17 cellular contexts compared by ENCODE assay signal in genomic region chr2:144801325-144801724, GRCh38.
DNase-seq lines count a peak whose midpoint lies in the region; ATAC-seq and TF ChIP-seq lines count a peak whose summit lies in the region.
"Had no signal": no experiment of that assay in that cellular context is flagged by ENCODE, and none has a peak within 500 bp of the region (broad histone marks: within the 10 kb centered on the region; RNA-seq: fewer than 3 reads in every experiment).

No MANE protein-coding gene starts in this region.

- H3K9me2 ChIP-seq in PC-3 (replicated peaks; ENCODE audit: low read length): no peaks in the 10 kb centered on the region

- no CpG with 5 or more reads among the region's 1 CpG for WGBS in mesodermal cell (ENCODE audit: insufficient coverage in 2 of 2), 2 experiments

- no peak for ATAC-seq in PC-3
- ATAC-seq in GM18502 (IDR thresholded peaks at IDR 0.05; ENCODE audit: poor library complexity, unreplicated experiment): no peak
- ATAC-seq: A549 had no signal

- H3K36me3 ChIP-seq in ACC112 (ENCODE audit: insufficient read depth, low read length) (no peaks in the 10 kb centered on the region), PC-3 (ENCODE audit: low read depth, low read length) (no peaks in the 10 kb centered on the region), mesodermal cell (ENCODE audit: control insufficient read depth, insufficient read depth, low read length) (no peaks in the 10 kb centered on the region)

- intact Hi-C loops in PC-3 (cut with micrococcal nuclease): no loop called here

- BruUV-seq in PC-3 (replicated peaks; lab: Mats Ljungman, UMichigan): no TSS peak

- no peaks in the 10 kb centered on the region for H4K20me1 ChIP-seq in PC-3 (ENCODE audit: low read length)

- H3K4me3 ChIP-seq in ACC112 (ENCODE audit: low read depth, low read length) (no peak overlapping the region), PC-3 (ENCODE audit: low read length) (no peak overlapping the region), mesodermal cell (ENCODE audit: extremely low read depth, insufficient read depth, low read length, poor library complexity, severe bottlenecking) (no peak overlapping the region)
- H3K4me3 ChIP-seq: A549 had no signal

- H3K27me3 ChIP-seq in ACC112 (ENCODE audit: insufficient read depth, low read length) (no peaks in the 10 kb centered on the region), PC-3 (ENCODE audit: low read length) (no peaks in the 10 kb centered on the region)

- no peak overlapping the region for H3K9ac ChIP-seq in PC-3 (ENCODE audit: low read length)

- H3K27ac ChIP-seq in ACC112 (ENCODE audit: low read depth, low read length) (peak overlapping the region; percentile 40; the same call in 1 of the 2 replicates), PC-3 (ENCODE audit: low read length) (no peak overlapping the region), mesodermal cell (ENCODE audit: low read depth, low read length, severe bottlenecking) (peak overlapping the region; percentile 84)
- H3K27ac ChIP-seq: A549 had no signal

- no peak overlapping the region for H3K4me2 ChIP-seq in PC-3 (ENCODE audit: low read length)
- H3K4me2 ChIP-seq: A549 had no signal

- CTCF ChIA-PET in PC-3 (lab: Charles Lee): no interaction called here

- no peak for DNase-seq in PC-3
- peak; percentile 1 for DNase-seq in dermis blood vessel endothelial cell
- no peak for DNase-seq in cerebellum (ENCODE audit: low spot score)
- no peak for DNase-seq in NOMO-1 treated with DMSO at 0.1 percent for 48 hours (lab: John Stamatoyannopoulos, UW; ENCODE audit: unreplicated experiment)
- no peak for DNase-seq in NCI-H2227 treated with DMSO at 0.1 percent for 48 hours (lab: John Stamatoyannopoulos, UW)
- DNase-seq: C1 segment of cervical spinal cord, GF-D8, H7, KG1, NCI-H1436 treated with DMSO at 0.1 percent for 48 hours, NCI-H2029 treated with DMSO at 0.1 percent for 48 hours, NCI-H524 treated with DMSO at 0.1 percent for 48 hours, SHP77 had no signal

- H3K9me3 ChIP-seq in PC-3 (ENCODE audit: low read length): no peaks in the 10 kb centered on the region
- H3K9me3 ChIP-seq in mesodermal cell (ENCODE audit: control insufficient read depth, low read length): no peaks in the 10 kb centered on the region
- H3K9me3 ChIP-seq: A549 had no signal

- H2AFZ ChIP-seq in ACC112 (ENCODE audit: low read length, unreplicated experiment): peak overlapping the region; percentile 45
- H2AFZ ChIP-seq in PC-3 (ENCODE audit: low read length): peak overlapping the region; percentile 66

- TF ChIP-seq CTCF in PC-3 (conservative IDR thresholded peaks at IDR 0.05; ENCODE audit: low read depth, low read length): no peak

- POLR2A ChIA-PET in PC-3 (lab: Charles Lee; ENCODE audit: unreplicated experiment): no interaction called here

- no peaks in the 10 kb centered on the region for H3F3A ChIP-seq in PC-3 (ENCODE audit: low read length, unreplicated experiment)

- H3K4me1 ChIP-seq in ACC112 (ENCODE audit: control insufficient read depth, insufficient read depth, low read length, unreplicated experiment): peaks cover 11% of the 10 kb centered on the region
- peaks cover 7% of the 10 kb centered on the region for H3K4me1 ChIP-seq in PC-3 (ENCODE audit: insufficient read depth, low read length)
- peaks cover 21% of the 10 kb centered on the region for H3K4me1 ChIP-seq in mesodermal cell (ENCODE audit: control insufficient read depth, insufficient read depth, low read length, poor library complexity, severe bottlenecking)
- H3K4me1 ChIP-seq: A549 had no signal

- H3K79me2 ChIP-seq in ACC112 (ENCODE audit: control insufficient read depth, insufficient read depth, low read length, unreplicated experiment): no peaks in the 10 kb centered on the region
- H3K79me2 ChIP-seq in PC-3 (ENCODE audit: low read length): no peaks in the 10 kb centered on the region
